9 cellular contexts compared by ENCODE assay signal in the genomic region with DNA sequence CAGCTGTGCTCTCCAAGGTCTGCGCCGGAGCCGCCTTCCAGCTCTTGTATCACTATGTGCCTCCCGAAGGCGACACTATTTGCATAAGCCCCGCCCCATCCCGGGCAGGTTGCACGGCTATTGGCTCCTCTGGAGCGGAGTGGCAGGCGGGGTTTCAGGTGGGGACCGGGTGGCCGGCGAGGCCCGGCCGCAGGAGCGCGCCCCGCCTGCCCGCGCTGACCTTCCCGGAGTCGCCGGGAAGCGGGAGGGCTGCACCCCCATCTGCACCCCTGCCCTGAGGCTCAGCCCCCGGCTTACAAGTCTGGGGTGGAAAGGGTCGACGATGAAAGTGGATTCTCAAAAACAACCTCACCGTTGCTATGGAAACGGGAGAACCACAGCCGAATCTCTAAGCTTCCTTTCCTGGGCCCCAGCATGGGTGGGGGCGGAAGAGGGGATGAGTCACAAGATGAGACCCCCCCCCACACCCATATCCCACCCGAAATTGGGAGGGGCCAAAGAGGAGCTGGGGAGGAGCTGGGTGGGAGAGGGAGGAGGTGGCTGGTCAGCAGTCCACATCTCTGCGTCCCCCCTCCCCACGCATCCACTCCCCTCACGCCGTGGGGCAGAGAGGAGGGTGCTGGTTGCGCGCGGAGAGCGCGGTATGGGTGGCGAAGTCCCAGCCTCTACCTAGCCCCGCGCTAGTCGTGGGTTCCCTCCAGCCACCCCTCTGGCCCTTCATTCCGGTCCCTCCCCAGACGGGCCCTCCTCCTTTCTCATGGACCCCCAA. TPM values are rescaled to one million over a fixed set of nuclear protein-coding genes. Genes with fewer than 3 reads are reported as not detected.
DNase-seq lines count a peak whose midpoint lies in the region; ATAC-seq and TF ChIP-seq lines count a peak whose summit lies in the region.
"Had no signal": no experiment of that assay in that cellular context is flagged by ENCODE, and none has a peak within 500 bp of the region (broad histone marks: within the 10 kb centered on the region; RNA-seq: fewer than 3 reads in every experiment).

HPCAL4 (minus strand) TSS at position 51 of the 769 bp plus-strand sequence. CDS start 6,830 bp downstream, outside the sequence.

- H3K27me3 Mint-ChIP-seq in HFFc6 (ENCODE audit: insufficient read depth) = peaks cover 62% of the 10 kb centered on the region
- peaks cover 8% of the 10 kb centered on the region for H3K27me3 Mint-ChIP-seq in T-helper 17 cell

- intact Hi-C loops in psoas muscle (cut with DNase I) = loop anchor here in 1 of 2 donors (2.0 kb wide), 1 partner anchor 19 kb away; the partner anchor contains the start of gene NT5C1A
- intact Hi-C loops in upper lobe of right lung (cut with DNase I) = no loop called here

- H3K9me3 ChIP-seq in T-helper 17 cell (ENCODE audit: control insufficient read depth, low read length, poor library complexity, severe bottlenecking) = no peaks in the 10 kb centered on the region
- H3K9me3 ChIP-seq in right atrium auricular region = no peaks in the 10 kb centered on the region
- H3K9me3 ChIP-seq in psoas muscle = no peaks in the 10 kb centered on the region
- H3K9me3 ChIP-seq in upper lobe of right lung = no peaks in the 10 kb centered on the region

- H3K27ac Mint-ChIP-seq in HFFc6 (no peak within 1 kb of the TSS), T-helper 17 cell (peak within 1 kb of the TSS; percentile 95)

- DNase-seq in EH (ENCODE audit: low read depth) = peak; percentile 88
- peak; percentile 61 for DNase-seq in HFFc6
- peak; percentile 89 for DNase-seq in NCI-H128 (lab: John Stamatoyannopoulos, UW; ENCODE audit: unreplicated experiment)
- peak; percentile 81 to 85 (median 84) for DNase-seq in T-helper 17 cell
- peak; percentile 87 for DNase-seq in right atrium auricular region (ENCODE audit: low spot score)
- DNase-seq in psoas muscle = peak; percentile 90 to 94
- peak; percentile 94 for DNase-seq in upper lobe of right lung

- peak; percentile 91 for ATAC-seq in T-helper 17 cell
- ATAC-seq in psoas muscle = peak; percentile 82 to 84 (median 84)
- ATAC-seq in upper lobe of right lung = peak; percentile 96

- no peaks in the 10 kb centered on the region for H3K9me3 Mint-ChIP-seq in HFFc6

- H3K4me1 Mint-ChIP-seq in HFFc6 (ENCODE audit: low read depth) (peaks cover 6% of the 10 kb centered on the region; the same call in 1 of the 2 replicates), T-helper 17 cell (peaks cover 45% of the 10 kb centered on the region)

- H3K27me3 ChIP-seq in right atrium auricular region = peaks cover 0 to 11% of the 10 kb centered on the region in 2 donors
- H3K27me3 ChIP-seq in psoas muscle (ENCODE audit: insufficient read depth in 3 of 3, low read length in 2 of 3) = peaks cover 0 to 5% (median 0%) of the 10 kb centered on the region in 3 donors
- peaks cover 42% of the 10 kb centered on the region for H3K27me3 ChIP-seq in upper lobe of right lung

- H3K4me3 ChIP-seq in right atrium auricular region = peak within 1 kb of the TSS; percentile 26 to 42
- peak within 1 kb of the TSS; percentile 53 for H3K4me3 ChIP-seq in psoas muscle
- H3K4me3 ChIP-seq in upper lobe of right lung = peak within 1 kb of the TSS; percentile 48

- H3K36me3 ChIP-seq in right atrium auricular region (no peaks in the 10 kb centered on the region), psoas muscle (ENCODE audit: insufficient read depth in 1 of 2, low read depth in 1 of 2) (no peaks in the 10 kb centered on the region), upper lobe of right lung (no peaks in the 10 kb centered on the region)

- H3K27ac ChIP-seq in angular gyrus (ENCODE audit: low read depth, low read length) (peak within 1 kb of the TSS; percentile 93), right atrium auricular region (no peak within 1 kb of the TSS), psoas muscle (no peak within 1 kb of the TSS), upper lobe of right lung (no peak within 1 kb of the TSS)

- no peaks in the 10 kb centered on the region for H3K36me3 Mint-ChIP-seq in HFFc6 (ENCODE audit: low read depth)
- H3K36me3 Mint-ChIP-seq in T-helper 17 cell (ENCODE audit: low read depth) = peaks cover 2% of the 10 kb centered on the region

- 1 to 3% (median 2%) methylated on average over 31 to 47 of the region's 47 CpGs for WGBS in psoas muscle, 3 donors

- TF ChIP-seq CTCF in HFFc6 (IDR thresholded peaks at IDR 0.05) (no peak), right atrium auricular region (IDR thresholded peaks at IDR 0.05) (no peak), psoas muscle (IDR thresholded peaks at IDR 0.05) (no peak), upper lobe of right lung (IDR thresholded peaks at IDR 0.05) (no peak)

- H3K4me3 Mint-ChIP-seq in HFFc6 (no peak within 1 kb of the TSS), T-helper 17 cell (peak within 1 kb of the TSS; percentile 91)

- H3K4me1 ChIP-seq in right atrium auricular region (peaks cover 0 to 20% of the 10 kb centered on the region in 2 donors), psoas muscle (peaks cover 34% of the 10 kb centered on the region), upper lobe of right lung (peaks cover 11% of the 10 kb centered on the region)

RNA-seq across cellular contexts. Expression of gene HPCAL4, which starts in this region (rescaled TPM):
- not detected for total RNA-seq in HFFc6 (2021; fragmentation: NEBNext Ultra II Directional; extraction: Animal tissue kit (Norgen Biotek cat#: 25700))
- total RNA-seq in T-helper 17 cell (10 to 100 TPM; 23.4 to 30.3 TPM), right atrium auricular region (1 to 10 TPM; 1.3 to 2.8 TPM), psoas muscle (1 to 10 TPM; 1.3 to 9.4 (median 3.1) TPM), upper lobe of right lung (0.09 TPM)
- 1 to 10 TPM in 2 of 3 donors, under 1 TPM in 1; 0.29 to 3.2 (median 1.3) TPM for polyA plus RNA-seq in psoas muscle
- total RNA-seq: liver had no signal
- polyA plus RNA-seq: liver had no signal

Comparison
In these comparisons a context has a peak if more than half of its experiments do, and no peak if none do; other contexts are left out.
1. Peak in DNase-seq in HFFc6; RNA of the gene not detected or under 1 TPM.
2. Peak in DNase-seq, ATAC-seq and H3K4me3 ChIP-seq in upper lobe of right lung; RNA of the gene not detected or under 1 TPM.